In genomic region chr13:96091164-96091931, GRCh38 we compare ENCODE assay signal across 8 cellular contexts. TPM values are rescaled to one million over a fixed set of nuclear protein-coding genes. Genes with fewer than 3 reads are reported as not detected.
A peak's percentile ranks its signal among the peaks of the same experiment; 100 is the strongest.
DNase-seq lines count a peak whose midpoint lies in the region; ATAC-seq and TF ChIP-seq lines count a peak whose summit lies in the region.

No MANE protein-coding gene starts in this region.

- H3K18ac ChIP-seq in H9 (ENCODE audit: insufficient read length, low read depth, low read length), result no peak overlapping the region
- no peak overlapping the region for H3K18ac ChIP-seq in mesendoderm (ENCODE audit: low read length)

- H4K91ac ChIP-seq in H9 (ENCODE audit: insufficient read length, low read depth, low read length), result no peak overlapping the region

- no peak overlapping the region for H3K9ac ChIP-seq in H9 (ENCODE audit: extremely low read depth, insufficient read length, low read length)
- no peak overlapping the region for H3K9ac ChIP-seq in mesendoderm (ENCODE audit: low read length)

- no peak overlapping the region for H3T11ph ChIP-seq in H9 (ENCODE audit: low read length)

- H3K9me3 Mint-ChIP-seq in H9, result no peaks in the 10 kb centered on the region; a peak in 1 of 5 replicates
- H3K9me3 Mint-ChIP-seq in chondrocyte (ENCODE audit: low read depth), result no peaks in the 10 kb centered on the region

- TF ChIP-seq CTCF in H9 (conservative IDR thresholded peaks at IDR 0.05), result no peak
- no peak for TF ChIP-seq CTCF in chondrocyte (IDR thresholded peaks at IDR 0.05)

- H3K27me3 ChIP-seq in H9 (ENCODE audit: insufficient read depth, low read length) (peaks cover 29% of the 10 kb centered on the region), mesendoderm (ENCODE audit: insufficient read depth, low read length, poor library complexity) (peaks cover 13% of the 10 kb centered on the region)

- H3K23ac ChIP-seq in H9 (ENCODE audit: insufficient read length, low read depth, low read length) (no peak overlapping the region), mesendoderm (ENCODE audit: low read length) (no peak overlapping the region)

- no peak overlapping the region for H2BK20ac ChIP-seq in H9 (ENCODE audit: low read depth, low read length, poor library complexity, severe bottlenecking)

- peaks cover 9 to 11% of the 10 kb centered on the region in 2 experiments for H3K4me1 Mint-ChIP-seq in H9
- H3K4me1 Mint-ChIP-seq in chondrocyte (ENCODE audit: low read depth), result peaks cover 13% of the 10 kb centered on the region

- H3K36me3 ChIP-seq in mesendoderm (ENCODE audit: control insufficient read depth, insufficient read depth, low read length), result no peaks in the 10 kb centered on the region

- H3K79me1 ChIP-seq in H9 (ENCODE audit: insufficient read depth, low read depth, low read length, poor library complexity, severe bottlenecking) (no peaks in the 10 kb centered on the region), mesendoderm (ENCODE audit: low read length) (no peaks in the 10 kb centered on the region)

- H3K4me3 Mint-ChIP-seq in H9, result peak overlapping the region; percentile 70 to 87
- peak overlapping the region; percentile 57 for H3K4me3 Mint-ChIP-seq in chondrocyte (ENCODE audit: unreplicated experiment)

- no peaks in the 10 kb centered on the region for H3K9me3 ChIP-seq in H9 (ENCODE audit: control insufficient read depth, low read depth, low read length)

- H3K36me3 Mint-ChIP-seq in H9 (ENCODE audit: insufficient read depth in 1 of 3, low read depth in 3 of 3) (peaks cover 0 to 2% (median 0%) of the 10 kb centered on the region in 3 experiments; a peak in 3 of 7 replicates), chondrocyte (ENCODE audit: low read depth) (peaks cover 1% of the 10 kb centered on the region)

- ATAC-seq in HG03039 (IDR thresholded peaks at IDR 0.05; ENCODE audit: unreplicated experiment) (no peak), GM19452 (IDR thresholded peaks at IDR 0.05; ENCODE audit: unreplicated experiment) (no peak), GM19035 (IDR thresholded peaks at IDR 0.05; ENCODE audit: unreplicated experiment) (no peak)

- H2BK15ac ChIP-seq in H9 (ENCODE audit: low read depth, low read length) (no peak overlapping the region), mesendoderm (replicated peaks; ENCODE audit: low read depth) (no peak overlapping the region)

- H3K4me2 ChIP-seq in H9 (ENCODE audit: insufficient read depth, insufficient read length, low read length) (peak overlapping the region; percentile 73), mesendoderm (ENCODE audit: low read length) (peak overlapping the region; percentile 14)

- H3K27ac ChIP-seq in H9 (ENCODE audit: insufficient read length, low read depth, low read length) (no peak overlapping the region), mesendoderm (ENCODE audit: low read depth, low read length) (no peak overlapping the region)

- H3K27ac Mint-ChIP-seq in H9 (no peak overlapping the region), chondrocyte (ENCODE audit: unreplicated experiment) (no peak overlapping the region)

- no peak overlapping the region for H3K4ac ChIP-seq in H9 (ENCODE audit: low read depth, low read length)
- H3K4ac ChIP-seq in mesendoderm (ENCODE audit: low read depth, low read length), result no peak overlapping the region

- H2BK12ac ChIP-seq in H9 (ENCODE audit: insufficient read length, low read depth, low read length), result no peak overlapping the region

- H3K23me2 ChIP-seq in H9 (ENCODE audit: insufficient read length, low read depth, low read length, poor library complexity, severe bottlenecking), result peaks cover 17% of the 10 kb centered on the region

- DNase-seq in 8988T (peak; percentile 13), H9 (peak; percentile 64), chondrocyte (ENCODE audit: low spot score) (no peak), mesendoderm (peak; percentile 46), AML-193 (lab: John Stamatoyannopoulos, UW) (no peak)

- no peaks in the 10 kb centered on the region for H3K4me1 ChIP-seq in H9 (ENCODE audit: insufficient read depth, low read length)
- H3K4me1 ChIP-seq in mesendoderm (ENCODE audit: control insufficient read depth, low read depth, low read length), result no peaks in the 10 kb centered on the region

- H2AFZ ChIP-seq in H9 (ENCODE audit: low read length), result peak overlapping the region; percentile 43

- H4K5ac ChIP-seq in H9 (ENCODE audit: insufficient read length, low read depth, low read length) (no peak overlapping the region), mesendoderm (ENCODE audit: low read length) (no peak overlapping the region)

- H2AK5ac ChIP-seq in H9 (ENCODE audit: insufficient read length, low read length), result no peak overlapping the region
- no peak overlapping the region for H2AK5ac ChIP-seq in mesendoderm (ENCODE audit: low read length)

- H3K56ac ChIP-seq in H9 (ENCODE audit: insufficient read length, low read depth, low read length) (no peak overlapping the region), mesendoderm (ENCODE audit: low read length) (no peak overlapping the region)

- H3K79me2 ChIP-seq in H9 (ENCODE audit: insufficient read depth, low read length) (no peaks in the 10 kb centered on the region), mesendoderm (ENCODE audit: control insufficient read depth, insufficient read depth, low read length) (no peaks in the 10 kb centered on the region)

- H4K8ac ChIP-seq in H9 (replicated peaks; ENCODE audit: insufficient read length, low read depth, low read length) (no peak overlapping the region), mesendoderm (ENCODE audit: low read depth, low read length) (no peak overlapping the region)

- no peak overlapping the region for H2BK120ac ChIP-seq in H9 (ENCODE audit: low read depth, low read length, poor library complexity, severe bottlenecking)
- H2BK120ac ChIP-seq in mesendoderm (ENCODE audit: low read depth, low read length), result no peak overlapping the region

- H3K27me3 Mint-ChIP-seq in H9 (ENCODE audit: low read depth), result peaks cover 81% of the 10 kb centered on the region
- peaks cover 73% of the 10 kb centered on the region for H3K27me3 Mint-ChIP-seq in chondrocyte (ENCODE audit: low read depth)

- no peak overlapping the region for H3K4me3 ChIP-seq in mesendoderm (ENCODE audit: low read length)

- WGBS in H9 (ENCODE audit: extremely low coverage, insufficient read length, low lambda C conversion rate), result no CpG with 5 or more reads among the region's 53 CpGs
- no CpG with 5 or more reads among the region's 53 CpGs for WGBS in mesendoderm (ENCODE audit: extremely low coverage, insufficient coverage, low lambda C conversion rate)

- no peak overlapping the region for H2BK5ac ChIP-seq in H9 (ENCODE audit: insufficient read length, low read length)
- H2BK5ac ChIP-seq in mesendoderm (ENCODE audit: low read length), result no peak overlapping the region

- H3K14ac ChIP-seq in H9 (ENCODE audit: insufficient read depth, low read length), result no peak overlapping the region

- no peaks in the 10 kb centered on the region for H4K20me1 ChIP-seq in H9 (ENCODE audit: control insufficient read depth, insufficient read depth, insufficient read length)

RNA-seq across cellular contexts. Expression of gene HS6ST3, which starts 1.4 kb away (rescaled TPM):
- total RNA-seq in H9 (2021) (0.44 and 0.48 TPM in 2 replicates), chondrocyte (not detected in 3 replicates)
- 0.31 TPM for polyA plus RNA-seq in mesendoderm (2013, experiment 1 of 2)
- polyA plus RNA-seq in mesendoderm (2013, experiment 2 of 2), result 0.28 TPM

RNA-seq across cellular contexts. Expression of gene UGGT2, which starts 38.1 kb away (rescaled TPM):
- 31.3 and 34.5 TPM in 2 replicates for total RNA-seq in H9 (2021)
- total RNA-seq in chondrocyte, result 35.7 to 48.1 TPM (median 40.3 TPM) in 3 replicates
- 10.8 TPM for polyA plus RNA-seq in mesendoderm (2013, experiment 1 of 2)
- polyA plus RNA-seq in mesendoderm (2013, experiment 2 of 2), result 11.1 TPM

Comparison
In these comparisons a context has a peak if more than half of its experiments do, and no peak if none do; other contexts are left out.
1. DNase-seq: peak in 8988T (single experiment), H9 (single experiment) and mesendoderm (single experiment); none in chondrocyte (single experiment) and AML-193 (0 of 2).